ENCODE assay signal across 20 cellular contexts in the genomic region with DNA sequence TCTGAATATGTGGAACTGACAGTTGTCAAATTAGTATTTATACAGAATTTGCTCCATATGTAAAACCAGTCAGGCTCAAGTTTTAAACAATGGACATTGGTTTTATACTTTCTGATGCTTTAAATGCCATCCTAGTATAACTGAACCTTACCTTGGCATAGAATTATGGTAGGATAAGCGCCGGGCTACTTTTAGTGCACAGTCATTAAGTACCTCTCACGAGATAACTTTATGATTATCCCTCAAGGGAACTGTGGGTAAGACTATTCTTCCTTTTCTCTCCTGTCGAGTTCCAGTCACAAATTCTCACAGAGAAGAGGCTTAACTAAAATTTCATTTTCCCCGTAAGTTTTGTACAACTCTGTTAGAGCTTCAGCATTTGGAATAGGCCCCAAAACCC.
DNase-seq lines count a peak whose midpoint lies in the region; ATAC-seq and TF ChIP-seq lines count a peak whose summit lies in the region.
"Had no signal": no experiment of that assay in that cellular context is flagged by ENCODE, and none has a peak within 500 bp of the region (broad histone marks: within the 10 kb centered on the region; RNA-seq: fewer than 3 reads in every experiment).

No MANE protein-coding gene starts in this region.

- ATAC-seq in Right ventricle myocardium superior (ENCODE audit: poor library complexity): peak; percentile 61
- ATAC-seq: A549, HCT116 had no signal

- intact Hi-C loops in Right ventricle myocardium superior (cut with DNase I) (no loop called here), cardiac septum (cut with DNase I) (no loop called here)

- H3K27ac ChIP-seq in cardiac muscle cell (peak overlapping the region; percentile 49), right atrium auricular region (peak overlapping the region; percentile 14 to 67)
- H3K27ac ChIP-seq: A549; BLaER1 treated with 17β-estradiol and CSF1 and Interleukin-3, amounts not matched to agents 10 nM and 100 nM; GM23248 had no signal

- H3K4me1 ChIP-seq in cardiac muscle cell (ENCODE audit: low read depth): peaks cover 18% of the 10 kb centered on the region
- H3K4me1 ChIP-seq in right atrium auricular region: no peaks in the 10 kb centered on the region
- H3K4me1 ChIP-seq: A549, BE2C had no signal

- DNase-seq in Right ventricle myocardium superior: no peak
- DNase-seq in cardiac septum (ENCODE audit: low spot score): no peak
- no peak for DNase-seq in cardiac muscle cell (ENCODE audit: low read depth in 1 of 2, low spot score in 1 of 2)
- no peak for DNase-seq in right atrium auricular region (ENCODE audit: low spot score)
- no peak for DNase-seq in DMS53 (lab: John Stamatoyannopoulos, UW)
- no peak for DNase-seq in SW480 (ENCODE audit: low spot score)
- no peak for DNase-seq in EL
- DNase-seq: 8988T; ACHN; AML-193; BE2C; CD4-positive, alpha-beta T cell; CD8-positive, alpha-beta memory T cell; DMS 273 treated with DMSO at 0.1 percent for 48 hours; DMS79 treated with DMSO at 0.1 percent for 48 hours; GM23248; H9 had no signal

- H3K27me3 ChIP-seq in cardiac muscle cell: no peaks in the 10 kb centered on the region
- H3K27me3 ChIP-seq in right atrium auricular region: no peaks in the 10 kb centered on the region
- H3K27me3 ChIP-seq: BE2C; BLaER1 treated with 17β-estradiol and CSF1 and Interleukin-3, amounts not matched to agents 10 nM and 100 nM had no signal

- H3K36me3 ChIP-seq in cardiac muscle cell (no peaks in the 10 kb centered on the region), right atrium auricular region (no peaks in the 10 kb centered on the region)
- H3K36me3 ChIP-seq: BE2C; BLaER1 treated with 17β-estradiol and CSF1 and Interleukin-3, amounts not matched to agents 10 nM and 100 nM had no signal

- H3K4me3 ChIP-seq in cardiac muscle cell (no peak overlapping the region), right atrium auricular region (no peak overlapping the region)
- H3K4me3 ChIP-seq: A549; BLaER1 treated with 17β-estradiol and CSF1 and Interleukin-3, amounts not matched to agents 10 nM and 100 nM; GM23248 had no signal

- TF ChIP-seq CTCF in cardiac muscle cell (IDR thresholded peaks at IDR 0.05; ENCODE audit: low read depth, low read length) (no peak), right atrium auricular region (IDR thresholded peaks at IDR 0.05) (no peak)

- H3K9me3 ChIP-seq in cardiac muscle cell (ENCODE audit: low read depth) (no peaks in the 10 kb centered on the region), right atrium auricular region (no peaks in the 10 kb centered on the region)
- H3K9me3 ChIP-seq: A549; BE2C; BLaER1 treated with 17β-estradiol and CSF1 and Interleukin-3, amounts not matched to agents 10 nM and 100 nM had no signal
